Comparison of ENCODE assay signal across 1 cellular context in the genomic region with DNA sequence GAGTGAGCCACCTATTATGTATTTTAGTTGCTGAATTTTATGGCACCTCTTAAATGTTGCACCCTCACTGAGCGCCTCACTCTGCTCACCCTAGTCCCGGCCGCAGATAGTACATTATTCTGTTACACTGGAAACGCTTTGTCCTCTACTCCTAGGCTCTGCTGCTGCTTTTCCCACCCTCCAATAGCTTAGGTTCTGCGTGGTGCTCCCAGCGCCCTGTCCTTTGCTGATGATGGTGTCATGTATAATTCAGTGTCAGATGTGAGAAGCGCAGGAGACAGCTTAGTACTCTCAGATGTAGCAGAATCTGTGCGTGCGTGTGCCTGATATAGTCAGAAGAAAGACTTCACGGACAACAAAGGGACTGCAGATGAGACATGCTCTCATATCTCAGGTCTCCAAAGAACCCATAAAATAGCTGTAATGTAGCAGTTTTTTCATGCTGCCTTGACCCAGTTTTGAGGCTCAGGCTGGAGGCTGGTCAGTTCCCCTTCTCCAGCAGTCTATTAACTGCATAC.
TF ChIP-seq lines count a peak whose summit lies in the region.

No MANE protein-coding gene starts in this region.

TF ChIP-seq in GM23338, 12 proteins besides CTCF, POLR2A, EP300 and RAD21 (continued from another document):
- TF ChIP-seq, protein P1, sequence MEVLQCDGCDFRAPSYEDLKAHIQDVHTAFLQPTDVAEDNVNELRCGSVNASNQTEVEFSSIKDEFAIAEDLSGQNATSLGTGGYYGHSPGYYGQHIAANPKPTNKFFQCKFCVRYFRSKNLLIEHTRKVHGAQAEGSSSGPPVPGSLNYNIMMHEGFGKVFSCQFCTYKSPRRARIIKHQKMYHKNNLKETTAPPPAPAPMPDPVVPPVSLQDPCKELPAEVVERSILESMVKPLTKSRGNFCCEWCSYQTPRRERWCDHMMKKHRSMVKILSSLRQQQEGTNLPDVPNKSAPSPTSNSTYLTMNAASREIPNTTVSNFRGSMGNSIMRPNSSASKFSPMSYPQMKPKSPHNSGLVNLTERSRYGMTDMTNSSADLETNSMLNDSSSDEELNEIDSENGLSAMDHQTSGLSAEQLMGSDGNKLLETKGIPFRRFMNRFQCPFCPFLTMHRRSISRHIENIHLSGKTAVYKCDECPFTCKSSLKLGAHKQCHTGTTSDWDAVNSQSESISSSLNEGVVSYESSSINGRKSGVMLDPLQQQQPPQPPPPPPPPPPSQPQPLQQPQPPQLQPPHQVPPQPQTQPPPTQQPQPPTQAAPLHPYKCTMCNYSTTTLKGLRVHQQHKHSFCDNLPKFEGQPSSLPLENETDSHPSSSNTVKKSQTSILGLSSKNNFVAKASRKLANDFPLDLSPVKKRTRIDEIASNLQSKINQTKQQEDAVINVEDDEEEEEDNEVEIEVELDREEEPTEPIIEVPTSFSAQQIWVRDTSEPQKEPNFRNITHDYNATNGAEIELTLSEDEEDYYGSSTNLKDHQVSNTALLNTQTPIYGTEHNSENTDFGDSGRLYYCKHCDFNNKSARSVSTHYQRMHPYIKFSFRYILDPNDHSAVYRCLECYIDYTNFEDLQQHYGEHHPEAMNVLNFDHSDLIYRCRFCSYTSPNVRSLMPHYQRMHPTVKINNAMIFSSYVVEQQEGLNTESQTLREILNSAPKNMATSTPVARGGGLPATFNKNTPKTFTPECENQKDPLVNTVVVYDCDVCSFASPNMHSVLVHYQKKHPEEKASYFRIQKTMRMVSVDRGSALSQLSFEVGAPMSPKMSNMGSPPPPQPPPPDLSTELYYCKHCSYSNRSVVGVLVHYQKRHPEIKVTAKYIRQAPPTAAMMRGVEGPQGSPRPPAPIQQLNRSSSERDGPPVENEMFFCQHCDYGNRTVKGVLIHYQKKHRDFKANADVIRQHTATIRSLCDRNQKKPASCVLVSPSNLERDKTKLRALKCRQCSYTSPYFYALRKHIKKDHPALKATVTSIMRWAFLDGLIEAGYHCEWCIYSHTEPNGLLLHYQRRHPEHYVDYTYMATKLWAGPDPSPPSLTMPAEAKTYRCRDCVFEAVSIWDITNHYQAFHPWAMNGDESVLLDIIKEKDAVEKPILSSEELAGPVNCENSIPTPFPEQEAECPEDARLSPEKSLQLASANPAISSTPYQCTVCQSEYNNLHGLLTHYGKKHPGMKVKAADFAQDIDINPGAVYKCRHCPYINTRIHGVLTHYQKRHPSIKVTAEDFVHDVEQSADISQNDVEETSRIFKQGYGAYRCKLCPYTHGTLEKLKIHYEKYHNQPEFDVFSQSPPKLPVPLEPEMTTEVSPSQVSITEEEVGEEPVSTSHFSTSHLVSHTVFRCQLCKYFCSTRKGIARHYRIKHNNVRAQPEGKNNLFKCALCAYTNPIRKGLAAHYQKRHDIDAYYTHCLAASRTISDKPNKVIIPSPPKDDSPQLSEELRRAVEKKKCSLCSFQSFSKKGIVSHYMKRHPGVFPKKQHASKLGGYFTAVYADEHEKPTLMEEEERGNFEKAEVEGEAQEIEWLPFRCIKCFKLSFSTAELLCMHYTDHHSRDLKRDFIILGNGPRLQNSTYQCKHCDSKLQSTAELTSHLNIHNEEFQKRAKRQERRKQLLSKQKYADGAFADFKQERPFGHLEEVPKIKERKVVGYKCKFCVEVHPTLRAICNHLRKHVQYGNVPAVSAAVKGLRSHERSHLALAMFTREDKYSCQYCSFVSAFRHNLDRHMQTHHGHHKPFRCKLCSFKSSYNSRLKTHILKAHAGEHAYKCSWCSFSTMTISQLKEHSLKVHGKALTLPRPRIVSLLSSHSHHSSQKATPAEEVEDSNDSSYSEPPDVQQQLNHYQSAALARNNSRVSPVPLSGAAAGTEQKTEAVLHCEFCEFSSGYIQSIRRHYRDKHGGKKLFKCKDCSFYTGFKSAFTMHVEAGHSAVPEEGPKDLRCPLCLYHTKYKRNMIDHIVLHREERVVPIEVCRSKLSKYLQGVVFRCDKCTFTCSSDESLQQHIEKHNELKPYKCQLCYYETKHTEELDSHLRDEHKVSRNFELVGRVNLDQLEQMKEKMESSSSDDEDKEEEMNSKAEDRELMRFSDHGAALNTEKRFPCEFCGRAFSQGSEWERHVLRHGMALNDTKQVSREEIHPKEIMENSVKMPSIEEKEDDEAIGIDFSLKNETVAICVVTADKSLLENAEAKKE (CRISPR knock-in tag; IDR thresholded peaks at IDR 0.05) = no peak
- TF ChIP-seq, protein P2, sequence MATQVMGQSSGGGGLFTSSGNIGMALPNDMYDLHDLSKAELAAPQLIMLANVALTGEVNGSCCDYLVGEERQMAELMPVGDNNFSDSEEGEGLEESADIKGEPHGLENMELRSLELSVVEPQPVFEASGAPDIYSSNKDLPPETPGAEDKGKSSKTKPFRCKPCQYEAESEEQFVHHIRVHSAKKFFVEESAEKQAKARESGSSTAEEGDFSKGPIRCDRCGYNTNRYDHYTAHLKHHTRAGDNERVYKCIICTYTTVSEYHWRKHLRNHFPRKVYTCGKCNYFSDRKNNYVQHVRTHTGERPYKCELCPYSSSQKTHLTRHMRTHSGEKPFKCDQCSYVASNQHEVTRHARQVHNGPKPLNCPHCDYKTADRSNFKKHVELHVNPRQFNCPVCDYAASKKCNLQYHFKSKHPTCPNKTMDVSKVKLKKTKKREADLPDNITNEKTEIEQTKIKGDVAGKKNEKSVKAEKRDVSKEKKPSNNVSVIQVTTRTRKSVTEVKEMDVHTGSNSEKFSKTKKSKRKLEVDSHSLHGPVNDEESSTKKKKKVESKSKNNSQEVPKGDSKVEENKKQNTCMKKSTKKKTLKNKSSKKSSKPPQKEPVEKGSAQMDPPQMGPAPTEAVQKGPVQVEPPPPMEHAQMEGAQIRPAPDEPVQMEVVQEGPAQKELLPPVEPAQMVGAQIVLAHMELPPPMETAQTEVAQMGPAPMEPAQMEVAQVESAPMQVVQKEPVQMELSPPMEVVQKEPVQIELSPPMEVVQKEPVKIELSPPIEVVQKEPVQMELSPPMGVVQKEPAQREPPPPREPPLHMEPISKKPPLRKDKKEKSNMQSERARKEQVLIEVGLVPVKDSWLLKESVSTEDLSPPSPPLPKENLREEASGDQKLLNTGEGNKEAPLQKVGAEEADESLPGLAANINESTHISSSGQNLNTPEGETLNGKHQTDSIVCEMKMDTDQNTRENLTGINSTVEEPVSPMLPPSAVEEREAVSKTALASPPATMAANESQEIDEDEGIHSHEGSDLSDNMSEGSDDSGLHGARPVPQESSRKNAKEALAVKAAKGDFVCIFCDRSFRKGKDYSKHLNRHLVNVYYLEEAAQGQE (IDR thresholded peaks at IDR 0.05; ENCODE audit: unreplicated experiment) = no peak
- TF ChIP-seq EZH2phosphoT487 (IDR thresholded peaks at IDR 0.05; ENCODE audit: unreplicated experiment) (no peak), CREB1 (CRISPR knock-in tag; IDR thresholded peaks at IDR 0.05; ENCODE audit: low read depth) (no peak), EZH2 (IDR thresholded peaks at IDR 0.05; ENCODE audit: low read depth, unreplicated experiment) (no peak)
